ENCODE assay signal across 1 cellular context in genomic region chr1:109794319-109795132, GRCh38.
TF ChIP-seq lines count a peak whose summit lies in the region.

No MANE protein-coding gene starts in this region.

TF ChIP-seq in K562, 482 proteins besides CTCF, POLR2A, EP300 and RAD21 (continued from another document):
- peak; percentile 9; the same call in 1 of the 2 replicates for TF ChIP-seq ZNF592 (IDR thresholded peaks at IDR 0.05)
- TF ChIP-seq FOXA3 (CRISPR knock-in tag; conservative IDR thresholded peaks at IDR 0.05 in 1 of 2, IDR thresholded peaks at IDR 0.05 in 1 of 2), result 0 out of 4 replicates have a peak, but pooled peaks of 1 of the 2 experiments have one; percentile 6
- TF ChIP-seq HDAC1 (IDR thresholded peaks at IDR 0.05), result no peak
- no peak for TF ChIP-seq CHD2 (IDR thresholded peaks at IDR 0.05; ENCODE audit: low read depth, low read length)
- TF ChIP-seq CREB1 (IDR thresholded peaks at IDR 0.05), result peak; percentile 44; the same call in 1 of the 2 replicates
- no peak; the same call in 1 of the 2 replicates for TF ChIP-seq CREB1 (CRISPR knock-in tag; IDR thresholded peaks at IDR 0.05)
- no peak for TF ChIP-seq ZNF512 (tag; IDR thresholded peaks at IDR 0.05)
- no peak for TF ChIP-seq HDAC6 (IDR thresholded peaks at IDR 0.05; ENCODE audit: low read depth, low read length)
- no peak for TF ChIP-seq RBM15 (IDR thresholded peaks at IDR 0.05; ENCODE audit: insufficient read depth, low read length)
- no peak for TF ChIP-seq HMBOX1 (IDR thresholded peaks at IDR 0.05)
- TF ChIP-seq CREM (IDR thresholded peaks at IDR 0.05; ENCODE audit: low read depth), result peak; percentile 45; the same call in 1 of the 2 replicates
- 0 out of 2 replicates have a peak, but pooled peaks have one; percentile 19 for TF ChIP-seq RBFOX2 (IDR thresholded peaks at IDR 0.05; ENCODE audit: low read depth, low read length)
- TF ChIP-seq EGR1 (conservative IDR thresholded peaks at IDR 0.05), result peak; percentile 55
- TF ChIP-seq CBFA2T2 (conservative IDR thresholded peaks at IDR 0.05), result peak; percentile 35; the same call in 1 of the 2 replicates
- TF ChIP-seq ATF6 (CRISPR knock-in tag; IDR thresholded peaks at IDR 0.05), result no peak
- TF ChIP-seq CREB5 (CRISPR knock-in tag; IDR thresholded peaks at IDR 0.05), result no peak
- 0 out of 4 replicates have a peak, but pooled peaks of 1 of the 2 experiments have one; percentile 5 for TF ChIP-seq KDM1A (IDR thresholded peaks at IDR 0.05)
